Comparison of ENCODE assay signal across 10 cellular contexts in the genomic region with DNA sequence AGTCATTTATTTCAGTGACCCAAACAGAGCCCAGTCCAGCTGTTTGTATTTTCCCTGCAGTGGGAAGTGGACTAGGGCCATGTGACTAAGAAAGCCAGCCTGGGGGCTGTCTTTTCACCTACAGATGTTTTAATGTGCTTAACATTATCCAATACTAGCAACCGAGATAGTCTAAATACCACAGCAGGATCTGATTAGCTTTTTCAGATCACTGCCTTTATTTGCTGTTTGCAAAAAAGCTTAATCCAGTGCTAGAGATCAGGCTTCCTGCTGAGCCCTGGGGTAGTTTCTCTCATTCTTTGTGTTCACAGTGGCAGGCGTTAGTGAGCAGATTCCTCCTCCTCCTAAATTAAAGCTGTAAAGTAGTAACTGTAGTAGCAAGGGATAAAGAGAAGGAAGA. TPM values are rescaled to one million over a fixed set of nuclear protein-coding genes. Genes with fewer than 3 reads are reported as not detected.
DNase-seq lines count a peak whose midpoint lies in the region; ATAC-seq and TF ChIP-seq lines count a peak whose summit lies in the region.
"Had no signal": no experiment of that assay in that cellular context is flagged by ENCODE, and none has a peak within 500 bp of the region (broad histone marks: within the 10 kb centered on the region; RNA-seq: fewer than 3 reads in every experiment).

No MANE protein-coding gene starts in this region.

- no peaks in the 10 kb centered on the region for H3K27me3 Mint-ChIP-seq in H9 (ENCODE audit: low read depth)

- H3K4me1 ChIP-seq in H9 (ENCODE audit: insufficient read depth, low read length) = peaks cover 4% of the 10 kb centered on the region; the same call in 1 of the 2 replicates
- peaks cover 7 to 33% of the 10 kb centered on the region in 2 donors for H3K4me1 ChIP-seq in neuronal stem cell (ENCODE audit: control insufficient read depth in 2 of 2, insufficient read depth in 1 of 2, low read depth in 1 of 2, low read length in 2 of 2)
- H3K4me1 ChIP-seq in testis = no peaks in the 10 kb centered on the region

- H3K14ac ChIP-seq in H9 (ENCODE audit: insufficient read depth, low read length) (no peak overlapping the region), neuronal stem cell (ENCODE audit: low read length) (no peak overlapping the region)

- H3K23me2 ChIP-seq in H9 (ENCODE audit: insufficient read length, low read depth, low read length, poor library complexity, severe bottlenecking) = no peaks in the 10 kb centered on the region

- TF ChIP-seq CTCF in H9 (conservative IDR thresholded peaks at IDR 0.05) (no peak), testis (IDR thresholded peaks at IDR 0.05) (no peak), GM13976 (IDR thresholded peaks at IDR 0.05; ENCODE audit: borderline replicate concordance, control extremely low read depth, extremely low read depth, insufficient read depth, missing control alignments) (no peak)

- H3K36me3 ChIP-seq in neuronal stem cell (replicated peaks in 1 of 2; ENCODE audit: control insufficient read depth in 2 of 2, insufficient read depth in 2 of 2, low read length in 2 of 2) = peaks cover 0 to 4% of the 10 kb centered on the region in 2 donors
- no peaks in the 10 kb centered on the region for H3K36me3 ChIP-seq in testis (ENCODE audit: low read depth, missing control alignments)
- H3K36me3 ChIP-seq: heart left ventricle had no signal

- H3K4me3 ChIP-seq in neuronal stem cell (ENCODE audit: low read length in 2 of 2) = no peak overlapping the region
- H3K4me3 ChIP-seq in testis = no peak overlapping the region
- H3K4me3 ChIP-seq: heart left ventricle had no signal

- H3K9me3 ChIP-seq in H9 (ENCODE audit: control insufficient read depth, low read depth, low read length) = no peaks in the 10 kb centered on the region
- peaks cover 0 to 3% of the 10 kb centered on the region in 2 donors for H3K9me3 ChIP-seq in neuronal stem cell (replicated peaks in 1 of 2; ENCODE audit: control insufficient read depth in 2 of 2, insufficient read depth in 1 of 2, low read depth in 1 of 2, low read length in 2 of 2)
- no peaks in the 10 kb centered on the region for H3K9me3 ChIP-seq in testis
- H3K9me3 ChIP-seq: heart left ventricle had no signal

- H3K27ac ChIP-seq in H9 (ENCODE audit: insufficient read length, low read depth, low read length) (no peak overlapping the region), neuronal stem cell (replicated peaks; ENCODE audit: low read length) (no peak overlapping the region), testis (no peak overlapping the region)
- H3K27ac ChIP-seq: heart left ventricle had no signal

- H3K9ac ChIP-seq in H9 (ENCODE audit: extremely low read depth, insufficient read length, low read length) = no peak overlapping the region
- no peak overlapping the region for H3K9ac ChIP-seq in neuronal stem cell (ENCODE audit: low read depth, low read length, poor library complexity)

- H3T11ph ChIP-seq in H9 (ENCODE audit: low read length) = no peak overlapping the region

- H4K8ac ChIP-seq in H9 (replicated peaks; ENCODE audit: insufficient read length, low read depth, low read length) (no peak overlapping the region), neuronal stem cell (ENCODE audit: low read depth, low read length) (no peak overlapping the region)

- H3K4me2 ChIP-seq in H9 (ENCODE audit: insufficient read depth, insufficient read length, low read length) = no peak overlapping the region
- H3K4me2 ChIP-seq in neuronal stem cell (ENCODE audit: insufficient read depth, low read length, poor library complexity, severe bottlenecking) = no peak overlapping the region

- no peak overlapping the region for H2BK20ac ChIP-seq in H9 (ENCODE audit: low read depth, low read length, poor library complexity, severe bottlenecking)

- ATAC-seq in GM18858 (IDR thresholded peaks at IDR 0.05; ENCODE audit: unreplicated experiment) = no peak

- no peaks in the 10 kb centered on the region for H3K9me3 Mint-ChIP-seq in H9

- DNase-seq in H9 (no peak), NCI-H748 treated with DMSO at 0.1 percent for 48 hours (lab: John Stamatoyannopoulos, UW) (peak; percentile 56), epidermal melanocyte (ENCODE audit: insufficient read length, low spot score) (peak; percentile 22), neuronal stem cell (ENCODE audit: low spot score) (peak; percentile 72), testis (no peak), GM13976 (ENCODE audit: low spot score) (no peak)
- DNase-seq in activated CD8-positive, alpha-beta memory T cell treated with anti-CD3 and anti-CD28 coated beads, Interleukin-2, amount 50 U/mL, for 48 hours = no peak
- DNase-seq: activated CD4-positive, alpha-beta T cell treated with anti-CD3 and anti-CD28 coated beads, Interleukin-2, amount 50 U/mL, for 4 hours; heart left ventricle had no signal

- no peak overlapping the region for H2BK5ac ChIP-seq in H9 (ENCODE audit: insufficient read length, low read length)
- no peak overlapping the region for H2BK5ac ChIP-seq in neuronal stem cell (ENCODE audit: low read length)

- peaks cover 51 to 71% of the 10 kb centered on the region in 2 experiments for H3K4me1 Mint-ChIP-seq in H9

- H2AFZ ChIP-seq in H9 (ENCODE audit: low read length) (no peak overlapping the region), neuronal stem cell (ENCODE audit: low read length) (no peak overlapping the region)

- peak overlapping the region; percentile 41 to 97 (median 97); a peak in 6 of 7 replicates for H3K27ac Mint-ChIP-seq in H9

- no peak overlapping the region for H4K5ac ChIP-seq in H9 (ENCODE audit: insufficient read length, low read depth, low read length)

- no peaks in the 10 kb centered on the region for H4K20me1 ChIP-seq in H9 (ENCODE audit: control insufficient read depth, insufficient read depth, insufficient read length)

- in situ Hi-C loops in GM13976 (cut with MboI; ENCODE audit: low sequenced_read_pairs, unreplicated experiment) = no loop called here

- H2BK12ac ChIP-seq in H9 (ENCODE audit: insufficient read length, low read depth, low read length) (no peak overlapping the region), neuronal stem cell (ENCODE audit: low read length) (no peak overlapping the region)

- H3K23ac ChIP-seq in H9 (ENCODE audit: insufficient read length, low read depth, low read length) (no peak overlapping the region), neuronal stem cell (ENCODE audit: low read depth, low read length, poor library complexity) (no peak overlapping the region)

- H4K91ac ChIP-seq in H9 (ENCODE audit: insufficient read length, low read depth, low read length) (no peak overlapping the region), neuronal stem cell (ENCODE audit: low read depth, low read length, poor library complexity) (no peak overlapping the region)

- peak overlapping the region in 1 of 2 experiments; percentile 37; a peak in 1 of 5 replicates for H3K4me3 Mint-ChIP-seq in H9

- no peaks in the 10 kb centered on the region for H3K79me2 ChIP-seq in H9 (ENCODE audit: insufficient read depth, low read length)

- H3K4ac ChIP-seq in H9 (ENCODE audit: low read depth, low read length) (no peak overlapping the region), neuronal stem cell (ENCODE audit: low read length) (no peak overlapping the region)

- H2AK5ac ChIP-seq in H9 (ENCODE audit: insufficient read length, low read length) = no peak overlapping the region
- no peak overlapping the region for H2AK5ac ChIP-seq in neuronal stem cell (ENCODE audit: low read depth, low read length)

- intact Hi-C loops in testis (cut with DNase I; ENCODE audit: low total_unique reads) = no loop called here

- H3K79me1 ChIP-seq in H9 (ENCODE audit: insufficient read depth, low read depth, low read length, poor library complexity, severe bottlenecking) (no peaks in the 10 kb centered on the region), neuronal stem cell (ENCODE audit: low read depth, low read length) (no peaks in the 10 kb centered on the region)

- H3K18ac ChIP-seq in H9 (ENCODE audit: insufficient read length, low read depth, low read length) = no peak overlapping the region
- no peak overlapping the region for H3K18ac ChIP-seq in neuronal stem cell (ENCODE audit: low read length)

- H3K36me3 Mint-ChIP-seq in H9 (ENCODE audit: insufficient read depth in 1 of 3, low read depth in 3 of 3) = 0 out of 7 replicates have a peak, but pooled peaks cover 0 to 3% (median 0%) of the 10 kb centered on the region in 3 experiments

- no peak for TF ChIP-seq POLR2A in testis (IDR thresholded peaks at IDR 0.05)

- no CpG with 5 or more reads among the region's 2 CpGs for WGBS in H9 (ENCODE audit: extremely low coverage, insufficient read length, low lambda C conversion rate)
- no CpG with 5 or more reads among the region's 2 CpGs for WGBS in neuronal stem cell (ENCODE audit: extremely low coverage in 2 of 2, insufficient read length in 2 of 2, insufficient replicate concordance in 1 of 2), 2 donors
- WGBS in testis, 2 donors = 27 to 35% methylated on average over 2 of the region's 2 CpGs

- H3K56ac ChIP-seq in H9 (ENCODE audit: insufficient read length, low read depth, low read length) = no peak overlapping the region

- no peaks in the 10 kb centered on the region for H3K27me3 ChIP-seq in H9 (ENCODE audit: insufficient read depth, low read length)
- no peaks in the 10 kb centered on the region for H3K27me3 ChIP-seq in neuronal stem cell (ENCODE audit: control insufficient read depth in 3 of 3, insufficient read depth in 3 of 3, low read depth in 1 of 3, low read length in 3 of 3)
- H3K27me3 ChIP-seq in testis = no peaks in the 10 kb centered on the region
- H3K27me3 ChIP-seq: heart left ventricle had no signal

- H2BK15ac ChIP-seq in H9 (ENCODE audit: low read depth, low read length) = no peak overlapping the region
- no peak overlapping the region for H2BK15ac ChIP-seq in neuronal stem cell (ENCODE audit: low read length)

- no peak overlapping the region for H2BK120ac ChIP-seq in H9 (ENCODE audit: low read depth, low read length, poor library complexity, severe bottlenecking)
- H2BK120ac ChIP-seq in neuronal stem cell (ENCODE audit: low read depth, low read length) = no peak overlapping the region

RNA-seq across cellular contexts. Expression of a gene that starts 35.0 kb away (rescaled TPM):
- total RNA-seq in H9 (2021) (4.4 and 4.8 TPM in 2 replicates), testis (10 to 100 TPM; 16.9 to 17.0 TPM)
- 5.4 TPM for polyA plus RNA-seq in neuronal stem cell (2013, experiment 1 of 2)
- polyA plus RNA-seq in neuronal stem cell (2013, experiment 2 of 2) = 5.8 TPM
- 6.8 TPM for polyA plus RNA-seq in testis (ENCODE audit: insufficient read depth, low read depth, low replicate concordance)

Comparison
In these comparisons a context has a peak if more than half of its experiments do, and no peak if none do; other contexts are left out.
1. DNase-seq: peak in NCI-H748 treated with DMSO at 0.1 percent for 48 hours (single experiment), epidermal melanocyte (single experiment) and neuronal stem cell (single experiment); none in H9 (single experiment), testis (single experiment), GM13976 (single experiment) and activated CD8-positive, alpha-beta memory T cell treated with anti-CD3 and anti-CD28 coated beads, Interleukin-2, amount 50 U/mL, for 48 hours (single experiment).